In genomic region chr1:237981223-237981622, GRCh38 we compare ENCODE assay signal across 18 cellular contexts.
"Had no signal": no experiment of that assay in that cellular context is flagged by ENCODE, and none has a peak within 500 bp of the region (broad histone marks: within the 10 kb centered on the region; RNA-seq: fewer than 3 reads in every experiment).

No MANE protein-coding gene starts in this region.

- DNase-seq: effector memory CD8-positive, alpha-beta T cell; esophagus squamous epithelium; foreskin fibroblast; glutamatergic neuron; islet precursor cell; mammary epithelial cell; naive thymus-derived CD4-positive, alpha-beta T cell; nephron progenitor cell; psoas muscle; retina; right lobe of liver; stimulated activated CD4-positive, alpha-beta T cell treated with anti-CD3 and anti-CD28 coated beads, Interleukin-4, amount 100 ng/mL, for 24 hours; stimulated activated naive B cell treated with anti-CD40 and anti-IgM and Interleukin-4, amounts not matched to agents 10 μg/mL and 1 μg/mL and 100 μg/mL, for 72 hours; stimulated activated naive CD8-positive, alpha-beta T cell treated with anti-CD3 and anti-CD28 coated beads, Interleukin-15, amount 100 ng/mL, for 72 hours; testis; upper lobe of right lung had no signal

- ATAC-seq: effector memory CD8-positive, alpha-beta T cell; gastroesophageal sphincter; left lobe of liver; naive thymus-derived CD4-positive, alpha-beta T cell; psoas muscle; right lobe of liver; stimulated activated naive CD8-positive, alpha-beta T cell treated with anti-CD3 and anti-CD28 coated beads, Interleukin-15, amount 100 ng/mL, for 72 hours; upper lobe of right lung had no signal
